In genomic region chr7:31904006-31904405, GRCh38 we compare ENCODE assay signal across 29 cellular contexts.
"Had no signal": no experiment of that assay in that cellular context is flagged by ENCODE, and none has a peak within 500 bp of the region (broad histone marks: within the 10 kb centered on the region; RNA-seq: fewer than 3 reads in every experiment).

No MANE protein-coding gene starts in this region.

- DNase-seq: naive B cell; naive thymus-derived CD8-positive, alpha-beta T cell; nephron progenitor cell; nucleus accumbens; ovary; posterior cingulate gyrus; psoas muscle; right lobe of liver; sigmoid colon; small intestine; stimulated activated CD4-positive, alpha-beta T cell treated with anti-CD3 and anti-CD28 coated beads, Interleukin-15, amount 100 ng/mL, for 24 hours; stimulated activated CD4-positive, alpha-beta T cell treated with anti-CD3 and anti-CD28 coated beads, Interleukin-2, amount 100 ng/mL, for 24 hours; stimulated activated CD4-positive, alpha-beta T cell treated with anti-CD3 and anti-CD28 coated beads, Interleukin-2, amount 100 ng/mL, for 48 hours; stimulated activated CD4-positive, alpha-beta T cell treated with anti-CD3 and anti-CD28 coated beads, Interleukin-4, amount 100 ng/mL, for 24 hours; stimulated activated naive B cell treated with anti-CD40 and anti-IgM and Interleukin-4, amounts not matched to agents 10 μg/mL and 1 μg/mL and 100 μg/mL, for 72 hours; stimulated activated naive CD4-positive, alpha-beta T cell treated with Interleukin-2 at 50 U/mL for 16 hours; stomach; tibial artery; transverse colon; upper lobe of right lung had no signal

- H3K27me3 ChIP-seq: ovary, right lobe of liver, sigmoid colon, stomach, tibial artery, transverse colon, upper lobe of right lung, vagina had no signal

- H3K36me3 Mint-ChIP-seq: naive B cell; naive thymus-derived CD8-positive, alpha-beta T cell; natural killer cell treated with Interleukin-12 subunit alpha and Interleukin-12 subunit beta and Interleukin-15 and Interleukin-18, amount 100 ng/mL, for 72 hours; stimulated activated effector memory CD8-positive, alpha-beta T cell treated with anti-CD3 and anti-CD28 coated beads, Interleukin-12 subunit alpha, Interleukin-12 subunit beta, amount 100 ng/mL, for 72 hours; stimulated activated naive B cell treated with anti-CD40 and anti-IgM and Interleukin-4, amounts not matched to agents 10 μg/mL and 1 μg/mL and 100 μg/mL, for 72 hours; type B pancreatic cell had no signal

- H3K36me3 ChIP-seq: neutrophil, ovary, right lobe of liver, sigmoid colon, stomach, tibial artery, transverse colon, upper lobe of right lung, vagina had no signal

- H3K4me1 Mint-ChIP-seq: naive B cell; naive thymus-derived CD8-positive, alpha-beta T cell; nephron progenitor cell; neural crest cell; stimulated activated effector memory CD8-positive, alpha-beta T cell treated with anti-CD3 and anti-CD28 coated beads, Interleukin-12 subunit alpha, Interleukin-12 subunit beta, amount 100 ng/mL, for 72 hours; stimulated activated naive B cell treated with anti-CD40 and anti-IgM and Interleukin-4, amounts not matched to agents 10 μg/mL and 1 μg/mL and 100 μg/mL, for 72 hours had no signal

- H3K27ac Mint-ChIP-seq: naive B cell; naive thymus-derived CD8-positive, alpha-beta T cell; natural killer cell treated with Interleukin-12 subunit alpha and Interleukin-12 subunit beta and Interleukin-15 and Interleukin-18, amount 100 ng/mL, for 72 hours; nephron progenitor cell; progenitor cell of endocrine pancreas; stimulated activated effector memory CD8-positive, alpha-beta T cell treated with anti-CD3 and anti-CD28 coated beads, Interleukin-12 subunit alpha, Interleukin-12 subunit beta, amount 100 ng/mL, for 72 hours; stimulated activated naive B cell treated with anti-CD40 and anti-IgM and Interleukin-4, amounts not matched to agents 10 μg/mL and 1 μg/mL and 100 μg/mL, for 72 hours; stimulated activated naive CD8-positive, alpha-beta T cell treated with anti-CD3 and anti-CD28 coated beads, Interleukin-15, Interleukin-2, amounts not matched to agents 100 ng/mL and 50 ng/mL, for 24 hours; type B pancreatic cell had no signal

- H3K4me3 ChIP-seq: ovary, psoas muscle, right lobe of liver, sigmoid colon, stomach, tibial artery, transverse colon, upper lobe of right lung, vagina had no signal

- H3K4me1 ChIP-seq: parathyroid adenoma, psoas muscle, right lobe of liver, stomach, tibial artery, transverse colon, upper lobe of right lung, vagina had no signal

- H3K9me3 Mint-ChIP-seq: natural killer cell treated with Interleukin-12 subunit alpha and Interleukin-12 subunit beta and Interleukin-15 and Interleukin-18, amount 100 ng/mL, for 72 hours; nephron progenitor cell; neural crest cell; stimulated activated effector memory CD8-positive, alpha-beta T cell treated with anti-CD3 and anti-CD28 coated beads, Interleukin-12 subunit alpha, Interleukin-12 subunit beta, amount 100 ng/mL, for 72 hours; stimulated activated naive CD8-positive, alpha-beta T cell treated with anti-CD3 and anti-CD28 coated beads, Interleukin-15, Interleukin-2, amounts not matched to agents 100 ng/mL and 50 ng/mL, for 24 hours; type B pancreatic cell had no signal

- H3K27ac ChIP-seq: neutrophil, ovary, parathyroid adenoma, psoas muscle, right lobe of liver, sigmoid colon, stomach, tibial artery, transverse colon, upper lobe of right lung, vagina had no signal

- ATAC-seq: naive thymus-derived CD8-positive, alpha-beta T cell; natural killer cell treated with Interleukin-12 subunit alpha and Interleukin-12 subunit beta and Interleukin-15 and Interleukin-18, amount 100 ng/mL, for 72 hours; psoas muscle; right lobe of liver; stimulated activated effector memory CD8-positive, alpha-beta T cell treated with anti-CD3 and anti-CD28 coated beads, Interleukin-12 subunit alpha, Interleukin-12 subunit beta, amount 100 ng/mL, for 72 hours; stimulated activated naive B cell treated with anti-CD40 and anti-IgM and Interleukin-4, amounts not matched to agents 10 μg/mL and 1 μg/mL and 100 μg/mL, for 72 hours; upper lobe of right lung had no signal

- H3K9me3 ChIP-seq: neutrophil, ovary, psoas muscle, right lobe of liver, sigmoid colon, stomach, tibial artery, transverse colon, upper lobe of right lung, vagina had no signal

- H3K27me3 Mint-ChIP-seq: naive B cell; naive thymus-derived CD8-positive, alpha-beta T cell; natural killer cell treated with Interleukin-12 subunit alpha and Interleukin-12 subunit beta and Interleukin-15 and Interleukin-18, amount 100 ng/mL, for 72 hours; progenitor cell of endocrine pancreas; stimulated activated naive B cell treated with anti-CD40 and anti-IgM and Interleukin-4, amounts not matched to agents 10 μg/mL and 1 μg/mL and 100 μg/mL, for 72 hours; stimulated activated naive CD8-positive, alpha-beta T cell treated with anti-CD3 and anti-CD28 coated beads, Interleukin-15, Interleukin-2, amounts not matched to agents 100 ng/mL and 50 ng/mL, for 24 hours had no signal

- H3K4me3 Mint-ChIP-seq: naive B cell; naive thymus-derived CD8-positive, alpha-beta T cell; natural killer cell treated with Interleukin-12 subunit alpha and Interleukin-12 subunit beta and Interleukin-15 and Interleukin-18, amount 100 ng/mL, for 72 hours; nephron progenitor cell; neural crest cell; stimulated activated effector memory CD8-positive, alpha-beta T cell treated with anti-CD3 and anti-CD28 coated beads, Interleukin-12 subunit alpha, Interleukin-12 subunit beta, amount 100 ng/mL, for 72 hours; stimulated activated naive B cell treated with anti-CD40 and anti-IgM and Interleukin-4, amounts not matched to agents 10 μg/mL and 1 μg/mL and 100 μg/mL, for 72 hours; stimulated activated naive CD8-positive, alpha-beta T cell treated with anti-CD3 and anti-CD28 coated beads, Interleukin-15, Interleukin-2, amounts not matched to agents 100 ng/mL and 50 ng/mL, for 24 hours; type B pancreatic cell had no signal
